27 cellular contexts compared by ENCODE assay signal in the genomic region with DNA sequence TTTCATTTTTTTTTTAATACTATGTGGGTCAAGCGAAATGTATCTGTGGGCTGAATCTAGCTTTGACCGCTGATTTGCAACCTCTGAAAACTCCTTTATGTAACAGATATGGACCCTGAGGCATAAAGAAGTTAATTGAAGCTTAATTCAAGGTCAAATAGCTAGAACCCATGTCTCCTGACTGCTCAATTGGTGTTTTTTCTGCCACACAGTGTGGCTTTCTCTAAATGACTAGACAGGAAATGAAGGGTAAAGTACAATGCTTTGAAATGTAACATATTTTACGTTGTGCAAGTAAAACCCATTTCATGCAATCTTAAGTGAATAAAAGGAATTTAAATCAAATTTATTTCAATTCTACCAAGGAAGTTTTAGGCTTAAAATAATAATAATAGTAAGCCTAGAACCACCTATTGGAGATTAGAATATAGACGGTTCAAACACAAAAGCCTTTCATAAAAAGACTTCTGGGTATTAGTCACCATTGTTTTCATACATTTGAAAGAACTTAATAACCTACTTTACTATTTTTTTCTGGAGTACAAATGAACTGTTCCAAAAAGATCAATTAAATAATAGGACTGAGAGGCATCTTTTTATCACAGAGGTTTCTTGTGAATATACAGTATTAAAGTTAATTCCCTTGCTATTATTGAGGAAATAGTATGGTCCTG.
A peak's percentile ranks its signal among the peaks of the same experiment; 100 is the strongest.
DNase-seq lines count a peak whose midpoint lies in the region; ATAC-seq and TF ChIP-seq lines count a peak whose summit lies in the region.
"Had no signal": no experiment of that assay in that cellular context is flagged by ENCODE, and none has a peak within 500 bp of the region (broad histone marks: within the 10 kb centered on the region; RNA-seq: fewer than 3 reads in every experiment).

No MANE protein-coding gene starts in this region.

- intact Hi-C loops in A673 (cut with micrococcal nuclease; ENCODE audit: unreplicated experiment), result no loop called here

- peaks cover 10% of the 10 kb centered on the region for H3K9me3 Mint-ChIP-seq in stimulated activated memory B cell treated with anti-CD40 and anti-IgM and Interleukin-4, amounts not matched to agents 10 μg/mL and 1 μg/mL and 100 μg/mL, for 72 hours
- H3K9me3 Mint-ChIP-seq: endodermal cell; GM23338; T-helper 2 cell treated with Interferon-gamma antibody and Interleukin-4, amounts not matched to agents 5 μg/mL and 100 μg/mL, for 36 hours had no signal

- H3K27me3 ChIP-seq in A673 (replicated peaks; ENCODE audit: insufficient read depth, low read depth, low read length, poor library complexity), result no peaks in the 10 kb centered on the region
- H3K27me3 ChIP-seq: BE2C, heart right ventricle, transverse colon had no signal

- no TSS peak for BruUV-seq in A673 (replicated peaks; lab: Mats Ljungman, UMichigan)

- H3K4me3 ChIP-seq in A673 (ENCODE audit: low read depth, low read length, poor library complexity, severe bottlenecking), result no peak overlapping the region
- H3K4me3 ChIP-seq: GM23338, heart right ventricle, lower lobe of right lung, transverse colon had no signal

- H3K27ac ChIP-seq in A673 (ENCODE audit: low read depth, low read length, poor library complexity, severe bottlenecking), result no peak overlapping the region
- H3K27ac ChIP-seq: heart right ventricle, HL-60, lower lobe of right lung, transverse colon had no signal

- no peaks in the 10 kb centered on the region for H3K27me3 Mint-ChIP-seq in stimulated activated memory B cell treated with anti-CD40 and anti-IgM and Interleukin-4, amounts not matched to agents 10 μg/mL and 1 μg/mL and 100 μg/mL, for 72 hours
- H3K27me3 Mint-ChIP-seq: activated naive CD8-positive, alpha-beta T cell had no signal

- peak; percentile 62 for DNase-seq in A673 (ENCODE audit: low spot score)
- no peak for DNase-seq in SKM-1 (lab: John Stamatoyannopoulos, UW; ENCODE audit: unreplicated experiment)
- no peak for DNase-seq in kidney glomerular epithelial cell (lab: John Stamatoyannopoulos, UW)
- DNase-seq in NCI-H524 (lab: John Stamatoyannopoulos, UW), result no peak
- DNase-seq: 8988T; activated CD4-positive, CD25-positive, alpha-beta regulatory T cell; activated T-cell treated with anti-CD3 and anti-CD28 coated beads, Interleukin-2, amount 50 U/mL, for 48 hours; BE2C; Calu3; endodermal cell; heart right ventricle; lower lobe of right lung; NCI-H510A treated with DMSO at 0.1 percent for 48 hours; OCI-M1; right cardiac atrium; SHP77 treated with DMSO at 0.1 percent for 48 hours; stimulated activated CD4-positive, alpha-beta T cell treated with anti-CD3 and anti-CD28 coated beads, Interleukin-15, amount 100 ng/mL, for 24 hours; stimulated activated naive CD4-positive, alpha-beta T cell; transverse colon had no signal

- ATAC-seq in GM18909 (IDR thresholded peaks at IDR 0.05; ENCODE audit: poor library complexity, unreplicated experiment) (peak; percentile 91), HG02588 (IDR thresholded peaks at IDR 0.05; ENCODE audit: unreplicated experiment) (peak; percentile 76), HG03432 (IDR thresholded peaks at IDR 0.05; ENCODE audit: unreplicated experiment) (peak; percentile 98)
- ATAC-seq in stimulated activated memory B cell treated with anti-CD40 and anti-IgM and Interleukin-4, amounts not matched to agents 10 μg/mL and 1 μg/mL and 100 μg/mL, for 72 hours, result no peak
- ATAC-seq: GM23338, heart right ventricle, lower lobe of right lung, right cardiac atrium had no signal

- peaks cover 9% of the 10 kb centered on the region for H3K4me1 ChIP-seq in A673 (ENCODE audit: insufficient read depth, low read length, poor library complexity, severe bottlenecking)
- H3K4me1 ChIP-seq: BE2C, heart right ventricle, lower lobe of right lung, transverse colon had no signal

- H3K9me3 ChIP-seq in A673 (ENCODE audit: low read depth, low read length, poor library complexity, severe bottlenecking), result no peaks in the 10 kb centered on the region
- H3K9me3 ChIP-seq: BE2C, heart right ventricle, lower lobe of right lung, transverse colon had no signal

- no peak for TF ChIP-seq CTCF in A673 (conservative IDR thresholded peaks at IDR 0.05; ENCODE audit: low read depth, low read length)

- H3K36me3 ChIP-seq in A673 (ENCODE audit: insufficient read depth, low read length, poor library complexity, severe bottlenecking), result no peaks in the 10 kb centered on the region
- H3K36me3 ChIP-seq: BE2C, heart right ventricle, lower lobe of right lung, transverse colon had no signal

- no peak overlapping the region for H3K27ac Mint-ChIP-seq in stimulated activated memory B cell treated with anti-CD40 and anti-IgM and Interleukin-4, amounts not matched to agents 10 μg/mL and 1 μg/mL and 100 μg/mL, for 72 hours
- H3K27ac Mint-ChIP-seq: activated naive CD8-positive, alpha-beta T cell; endodermal cell; T-helper 2 cell treated with Interferon-gamma antibody and Interleukin-4, amounts not matched to agents 5 μg/mL and 100 μg/mL, for 36 hours had no signal

- no peaks in the 10 kb centered on the region for H3K36me3 Mint-ChIP-seq in stimulated activated memory B cell treated with anti-CD40 and anti-IgM and Interleukin-4, amounts not matched to agents 10 μg/mL and 1 μg/mL and 100 μg/mL, for 72 hours
- H3K36me3 Mint-ChIP-seq: activated naive CD8-positive, alpha-beta T cell had no signal

- CTCF ChIA-PET in A673 (lab: Charles Lee), result no interaction called here

- no peaks in the 10 kb centered on the region for H3K4me1 Mint-ChIP-seq in stimulated activated memory B cell treated with anti-CD40 and anti-IgM and Interleukin-4, amounts not matched to agents 10 μg/mL and 1 μg/mL and 100 μg/mL, for 72 hours

- H3K4me3 Mint-ChIP-seq in stimulated activated memory B cell treated with anti-CD40 and anti-IgM and Interleukin-4, amounts not matched to agents 10 μg/mL and 1 μg/mL and 100 μg/mL, for 72 hours, result no peak overlapping the region
- H3K4me3 Mint-ChIP-seq: activated naive CD8-positive, alpha-beta T cell; endodermal cell; GM23338; T-helper 2 cell treated with Interferon-gamma antibody and Interleukin-4, amounts not matched to agents 5 μg/mL and 100 μg/mL, for 36 hours had no signal

- POLR2A ChIA-PET in A673 (lab: Charles Lee; ENCODE audit: low non-redundant PET), result interaction anchor here (0.7 kb wide), 1 partner anchor 316 kb away, joined by 3 read pairs; no protein-coding TSS in a partner anchor
